Comparison of ENCODE assay signal across 1 cellular context in the genomic region with DNA sequence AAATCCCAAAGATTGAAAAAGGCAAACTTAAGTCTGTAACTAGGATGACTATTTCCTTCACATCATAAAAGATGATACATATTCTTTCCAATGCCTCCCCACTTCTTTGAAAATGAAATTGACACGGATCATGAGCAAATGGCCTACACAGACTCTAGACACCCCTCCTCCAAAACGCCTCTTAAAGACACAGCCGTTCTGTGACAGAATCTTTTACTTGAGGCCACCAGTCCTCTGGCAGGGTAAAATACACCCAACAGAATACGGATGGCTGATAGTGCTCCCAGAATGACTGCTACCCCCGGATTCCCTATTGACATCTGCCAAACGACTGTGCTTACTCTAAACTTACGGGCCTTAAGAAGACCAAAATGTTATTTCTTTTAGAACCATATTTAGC.
A peak's percentile ranks its signal among the peaks of the same experiment; 100 is the strongest.
TF ChIP-seq lines count a peak whose summit lies in the region.

No MANE protein-coding gene starts in this region.

TF ChIP-seq in K562, 482 proteins besides CTCF, POLR2A, EP300 and RAD21 (continued from another document):
- TF ChIP-seq, protein P1, sequence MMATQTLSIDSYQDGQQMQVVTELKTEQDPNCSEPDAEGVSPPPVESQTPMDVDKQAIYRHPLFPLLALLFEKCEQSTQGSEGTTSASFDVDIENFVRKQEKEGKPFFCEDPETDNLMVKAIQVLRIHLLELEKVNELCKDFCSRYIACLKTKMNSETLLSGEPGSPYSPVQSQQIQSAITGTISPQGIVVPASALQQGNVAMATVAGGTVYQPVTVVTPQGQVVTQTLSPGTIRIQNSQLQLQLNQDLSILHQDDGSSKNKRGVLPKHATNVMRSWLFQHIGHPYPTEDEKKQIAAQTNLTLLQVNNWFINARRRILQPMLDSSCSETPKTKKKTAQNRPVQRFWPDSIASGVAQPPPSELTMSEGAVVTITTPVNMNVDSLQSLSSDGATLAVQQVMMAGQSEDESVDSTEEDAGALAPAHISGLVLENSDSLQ (IDR thresholded peaks at IDR 0.05), result 0 out of 2 replicates have a peak, but pooled peaks have one; percentile 13
- TF ChIP-seq FOXA3 (CRISPR knock-in tag; conservative IDR thresholded peaks at IDR 0.05 in 1 of 2, IDR thresholded peaks at IDR 0.05 in 1 of 2), result 0 out of 4 replicates have a peak, but pooled peaks of 1 of the 2 experiments have one; percentile 5
- peak; percentile 9 for TF ChIP-seq DACH1 (IDR thresholded peaks at IDR 0.05; ENCODE audit: partially characterized antibody)
- TF ChIP-seq PURB (CRISPR knock-in tag; IDR thresholded peaks at IDR 0.05; ENCODE audit: low read depth), result no peak
